In genomic region chr4:87848622-87849351, GRCh38 we compare ENCODE assay signal across 8 cellular contexts. TPM values are rescaled to one million over a fixed set of nuclear protein-coding genes. Genes with fewer than 3 reads are reported as not detected.
A peak's percentile ranks its signal among the peaks of the same experiment; 100 is the strongest.
DNase-seq lines count a peak whose midpoint lies in the region; ATAC-seq and TF ChIP-seq lines count a peak whose summit lies in the region.

No MANE protein-coding gene starts in this region.

- H3K4me3 ChIP-seq in naive thymus-derived CD4-positive, alpha-beta T cell (ENCODE audit: low read length) = peak overlapping the region; percentile 26
- H3K4me3 ChIP-seq in upper lobe of right lung = peak overlapping the region; percentile 7

- peak; percentile 66 for TF ChIP-seq CTCF in activated CD8-positive, alpha-beta T cell treated with anti-CD3 and anti-CD28 coated beads for 36 hours (IDR thresholded peaks at IDR 0.05)
- TF ChIP-seq CTCF in upper lobe of right lung (IDR thresholded peaks at IDR 0.05) = peak; percentile 58

- POLR2A ChIA-PET in activated CD8-positive, alpha-beta T cell treated with anti-CD3 and anti-CD28 coated beads for 36 hours (lab: Charles Lee) = no interaction called here
- POLR2A ChIA-PET in naive thymus-derived CD4-positive, alpha-beta T cell (lab: Charles Lee) = no interaction called here

- no peaks in the 10 kb centered on the region for H3K27me3 ChIP-seq in naive thymus-derived CD4-positive, alpha-beta T cell (ENCODE audit: control insufficient read depth in 2 of 2, insufficient read depth in 2 of 2, low read length in 2 of 2)
- H3K27me3 ChIP-seq in upper lobe of right lung = no peaks in the 10 kb centered on the region

- H3K4me3 Mint-ChIP-seq in activated CD8-positive, alpha-beta T cell treated with anti-CD3 and anti-CD28 coated beads for 36 hours = peak overlapping the region; percentile 32
- H3K4me3 Mint-ChIP-seq in naive thymus-derived CD4-positive, alpha-beta T cell = peak overlapping the region in 8 of 10 donors; percentile 37 to 78 (median 62)

- H3K9me3 Mint-ChIP-seq in activated CD8-positive, alpha-beta T cell treated with anti-CD3 and anti-CD28 coated beads for 36 hours = no peaks in the 10 kb centered on the region
- no peaks in the 10 kb centered on the region for H3K9me3 Mint-ChIP-seq in naive thymus-derived CD4-positive, alpha-beta T cell

- H3K36me3 ChIP-seq in naive thymus-derived CD4-positive, alpha-beta T cell (ENCODE audit: control insufficient read depth in 2 of 3, insufficient read depth in 3 of 3, low read length in 3 of 3) = no peaks in the 10 kb centered on the region
- H3K36me3 ChIP-seq in upper lobe of right lung = no peaks in the 10 kb centered on the region

- DNase-seq in AML-193 (lab: John Stamatoyannopoulos, UW) = peak; percentile 69 to 72
- peak; percentile 13 for DNase-seq in NCI-H2227 (lab: John Stamatoyannopoulos, UW; ENCODE audit: unreplicated experiment)
- peak; percentile 62 for DNase-seq in activated CD8-positive, alpha-beta T cell treated with anti-CD3 and anti-CD28 coated beads for 36 hours
- DNase-seq in fibroblast of gingiva (ENCODE audit: low read depth) = peak; percentile 41
- peak in 6 of 9 donors; percentile 9 to 37 (median 26) for DNase-seq in naive thymus-derived CD4-positive, alpha-beta T cell
- no peak for DNase-seq in upper lobe of right lung

- H3K27ac Mint-ChIP-seq in activated CD8-positive, alpha-beta T cell treated with anti-CD3 and anti-CD28 coated beads for 36 hours = no peak overlapping the region
- no peak overlapping the region for H3K27ac Mint-ChIP-seq in naive thymus-derived CD4-positive, alpha-beta T cell

- ATAC-seq in GM18517 (IDR thresholded peaks at IDR 0.05; ENCODE audit: unreplicated experiment) (peak; percentile 84), HG03025 (IDR thresholded peaks at IDR 0.05; ENCODE audit: low FRiP score, unreplicated experiment) (peak; percentile 92), upper lobe of right lung (peak; percentile 77)
- ATAC-seq in activated CD8-positive, alpha-beta T cell treated with anti-CD3 and anti-CD28 coated beads for 36 hours = peak; percentile 89
- ATAC-seq in naive thymus-derived CD4-positive, alpha-beta T cell = peak; percentile 77

- intact Hi-C loops in activated CD8-positive, alpha-beta T cell treated with anti-CD3 and anti-CD28 coated beads for 36 hours (cut with micrococcal nuclease) = loop anchor here (5.0 kb wide), 1 partner anchor 171 kb away; no protein-coding TSS in a partner anchor
- intact Hi-C loops in naive thymus-derived CD4-positive, alpha-beta T cell (cut with micrococcal nuclease) = loop anchor here (1.0 to 10.0 kb wide), 7 partner anchors 169 to 696 kb away; no protein-coding TSS in a partner anchor
- intact Hi-C loops in upper lobe of right lung (cut with DNase I) = loop anchor here (10.0 kb wide), 1 partner anchor 304 kb away; no protein-coding TSS in a partner anchor

- peaks cover 5% of the 10 kb centered on the region for H3K4me1 Mint-ChIP-seq in activated CD8-positive, alpha-beta T cell treated with anti-CD3 and anti-CD28 coated beads for 36 hours (ENCODE audit: low read depth)
- peaks cover 10 to 21% (median 14%) of the 10 kb centered on the region in 7 donors for H3K4me1 Mint-ChIP-seq in naive thymus-derived CD4-positive, alpha-beta T cell

- no peaks in the 10 kb centered on the region for H3K9me3 ChIP-seq in naive thymus-derived CD4-positive, alpha-beta T cell (ENCODE audit: control insufficient read depth in 2 of 3, low read length in 3 of 3)
- no peaks in the 10 kb centered on the region for H3K9me3 ChIP-seq in upper lobe of right lung

- peaks cover 19% of the 10 kb centered on the region for H3K27me3 Mint-ChIP-seq in activated CD8-positive, alpha-beta T cell treated with anti-CD3 and anti-CD28 coated beads for 36 hours
- peaks cover 16 to 41% (median 30%) of the 10 kb centered on the region in 5 donors for H3K27me3 Mint-ChIP-seq in naive thymus-derived CD4-positive, alpha-beta T cell

- CTCF ChIA-PET in activated CD8-positive, alpha-beta T cell treated with anti-CD3 and anti-CD28 coated beads for 36 hours (lab: Charles Lee) = interaction anchor here (0.6 to 4.3 kb wide), 49 partner anchors 9 to 589 kb away, joined by 3 to 35 read pairs (median 4); partner anchors contain the start of gene SPP1
- CTCF ChIA-PET in naive thymus-derived CD4-positive, alpha-beta T cell (lab: Charles Lee) = interaction anchor here (0.6 to 1.7 kb wide), 4 partner anchors 10 to 363 kb away, joined by 3 to 11 read pairs (median 4); no protein-coding TSS in a partner anchor

- no peak overlapping the region for H3K27ac ChIP-seq in naive thymus-derived CD4-positive, alpha-beta T cell (ENCODE audit: low read depth, low read length)
- no peak overlapping the region for H3K27ac ChIP-seq in upper lobe of right lung

- H3K36me3 Mint-ChIP-seq in activated CD8-positive, alpha-beta T cell treated with anti-CD3 and anti-CD28 coated beads for 36 hours (ENCODE audit: low read depth) = no peaks in the 10 kb centered on the region
- H3K36me3 Mint-ChIP-seq in naive thymus-derived CD4-positive, alpha-beta T cell = no peaks in the 10 kb centered on the region

- peaks cover 0 to 9% of the 10 kb centered on the region in 2 donors for H3K4me1 ChIP-seq in naive thymus-derived CD4-positive, alpha-beta T cell (ENCODE audit: control insufficient read depth in 2 of 2, insufficient read depth in 2 of 2, low read length in 2 of 2)
- peaks cover 10% of the 10 kb centered on the region for H3K4me1 ChIP-seq in upper lobe of right lung

RNA-seq across cellular contexts. Expression of gene MEPE, which starts 16.0 kb away (rescaled TPM):
- not detected for total RNA-seq in activated CD8-positive, alpha-beta T cell treated with anti-CD3 and anti-CD28 coated beads for 36 hours
- not detected for total RNA-seq in naive thymus-derived CD4-positive, alpha-beta T cell
- not detected for polyA plus RNA-seq in naive thymus-derived CD4-positive, alpha-beta T cell
- not detected for total RNA-seq in upper lobe of right lung

RNA-seq across cellular contexts. Expression of gene IBSP, which starts 49.4 kb away (rescaled TPM):
- not detected for total RNA-seq in activated CD8-positive, alpha-beta T cell treated with anti-CD3 and anti-CD28 coated beads for 36 hours
- total RNA-seq in naive thymus-derived CD4-positive, alpha-beta T cell = not detected
- polyA plus RNA-seq in naive thymus-derived CD4-positive, alpha-beta T cell = not detected
- total RNA-seq in upper lobe of right lung = not detected
